17 cellular contexts compared by ENCODE assay signal in genomic region chr6:116400376-116400775, GRCh38. TPM values are rescaled to one million over a fixed set of nuclear protein-coding genes. Genes with fewer than 3 reads are reported as not detected.
DNase-seq lines count a peak whose midpoint lies in the region; ATAC-seq and TF ChIP-seq lines count a peak whose summit lies in the region.
"Had no signal": no experiment of that assay in that cellular context is flagged by ENCODE, and none has a peak within 500 bp of the region (broad histone marks: within the 10 kb centered on the region; RNA-seq: fewer than 3 reads in every experiment).

No MANE protein-coding gene starts in this region.

- H4K8ac ChIP-seq in mesenchymal stem cell (ENCODE audit: low read length): no peak overlapping the region

- intact Hi-C loops in natural killer cell (cut with micrococcal nuclease): no loop called here

- no peak overlapping the region for H2BK12ac ChIP-seq in mesenchymal stem cell (ENCODE audit: low read length in 2 of 2)

- peaks cover 84% of the 10 kb centered on the region for H3K79me2 ChIP-seq in GM23248 (ENCODE audit: insufficient read depth)

- H3K4me2 ChIP-seq in GM23248 (ENCODE audit: unreplicated experiment) (peak overlapping the region; percentile 55), mesenchymal stem cell (ENCODE audit: low read length, poor library complexity, severe bottlenecking) (no peak overlapping the region)
- H3K4me2 ChIP-seq: GM23338 had no signal

- H3K36me3 Mint-ChIP-seq in natural killer cell: no peaks in the 10 kb centered on the region

- peaks cover 0 to 2% of the 10 kb centered on the region in 2 donors for H3K27me3 Mint-ChIP-seq in natural killer cell (ENCODE audit: low read depth in 2 of 2)

- H2AK5ac ChIP-seq in mesenchymal stem cell (ENCODE audit: low read length, severe bottlenecking): no peak overlapping the region

- in situ Hi-C loops in GM23248 (cut with MboI): no loop called here

- H3K4me1 ChIP-seq in GM23248 (ENCODE audit: insufficient read depth) (peaks cover 82% of the 10 kb centered on the region), subcutaneous abdominal adipose tissue (ENCODE audit: control insufficient read depth in 5 of 5, insufficient read depth in 5 of 5, low read length in 5 of 5) (peaks cover 5 to 65% (median 48%) of the 10 kb centered on the region in 5 donors), mesenchymal stem cell (ENCODE audit: control insufficient read depth, insufficient read depth, low read depth, low read length) (peaks cover 16% of the 10 kb centered on the region)
- H3K4me1 ChIP-seq: BE2C had no signal

- peak; percentile 41 for DNase-seq in GM23248
- peak; percentile 68 for DNase-seq in amniotic epithelial cell (ENCODE audit: low read depth)
- DNase-seq in fibroblast of villous mesenchyme (ENCODE audit: low read depth): peak; percentile 23
- no peak for DNase-seq in mesenchymal stem cell
- DNase-seq in NK-92 treated with Interleukin-12 subunit alpha and Interleukin-12 subunit beta, amount 100 ng/mL, for 24 hours (lab: John Stamatoyannopoulos, UW): no peak
- no peak for DNase-seq in natural killer cell
- DNase-seq: BE2C; Calu3; CD4-positive, alpha-beta memory T cell; DMS53; NCI-H187 treated with DMSO at 0.1 percent for 48 hours; NCI-H2171; NCI-H446 treated with DMSO at 0.1 percent for 48 hours; RPMI8226 had no signal

- H3K4me1 Mint-ChIP-seq in natural killer cell: no peaks in the 10 kb centered on the region

- H2BK15ac ChIP-seq in mesenchymal stem cell (ENCODE audit: low read depth, poor library complexity, severe bottlenecking): no peak overlapping the region

- ATAC-seq in natural killer cell: no peak
- ATAC-seq: GM23338, HCT116 had no signal

- H3K79me1 ChIP-seq in mesenchymal stem cell (replicated peaks; ENCODE audit: low read length, poor library complexity, severe bottlenecking): peaks cover 9% of the 10 kb centered on the region

- H4K20me1 ChIP-seq in GM23248 (ENCODE audit: insufficient read depth): no peaks in the 10 kb centered on the region

- H3K9ac ChIP-seq in GM23248 (no peak overlapping the region), subcutaneous abdominal adipose tissue (ENCODE audit: low read length in 5 of 5) (peak overlapping the region in 1 of 5 donors; percentile 68), mesenchymal stem cell (ENCODE audit: low read length) (no peak overlapping the region)

- H3K14ac ChIP-seq in mesenchymal stem cell (ENCODE audit: low read length in 2 of 2): no peak overlapping the region

- H3K23ac ChIP-seq in mesenchymal stem cell (ENCODE audit: low read length in 2 of 2): no peak overlapping the region

- H3K4me3 ChIP-seq in GM23248: 0 out of 2 replicates have a peak overlapping the region, but pooled peaks have one; percentile 9
- H3K4me3 ChIP-seq in fibroblast of villous mesenchyme (ENCODE audit: low read depth, low read length): no peak overlapping the region
- no peak overlapping the region for H3K4me3 ChIP-seq in subcutaneous abdominal adipose tissue (ENCODE audit: low read depth in 1 of 5, low read length in 5 of 5)
- no peak overlapping the region for H3K4me3 ChIP-seq in mesenchymal stem cell (ENCODE audit: insufficient read depth in 1 of 2, low read depth in 1 of 2, low read length in 2 of 2)
- H3K4me3 ChIP-seq: GM23338 had no signal

- no peak overlapping the region for H2BK5ac ChIP-seq in mesenchymal stem cell (ENCODE audit: low read depth, low read length, poor library complexity, severe bottlenecking)

- H3F3A ChIP-seq in GM23248 (ENCODE audit: insufficient read depth): peaks cover 46% of the 10 kb centered on the region

- no peak overlapping the region for H3K4me3 Mint-ChIP-seq in natural killer cell
- H3K4me3 Mint-ChIP-seq: CD4-positive, alpha-beta memory T cell; GM23338 had no signal

- H3K4ac ChIP-seq in mesenchymal stem cell (ENCODE audit: low read depth in 1 of 2, low read length in 2 of 2): no peak overlapping the region

- H4K91ac ChIP-seq in mesenchymal stem cell (ENCODE audit: low read length): no peak overlapping the region

- H2AFZ ChIP-seq in GM23248: no peak overlapping the region
- no peak overlapping the region for H2AFZ ChIP-seq in mesenchymal stem cell (ENCODE audit: low read depth, low read length)
- H2AFZ ChIP-seq: GM23338 had no signal

- H3K27ac ChIP-seq in GM23248: peak overlapping the region; percentile 92
- H3K27ac ChIP-seq in subcutaneous abdominal adipose tissue (ENCODE audit: low read depth, low read length): peak overlapping the region; percentile 91
- no peak overlapping the region for H3K27ac ChIP-seq in mesenchymal stem cell (ENCODE audit: low read length, poor library complexity, severe bottlenecking)

- H3K27ac Mint-ChIP-seq in natural killer cell: no peak overlapping the region
- H3K27ac Mint-ChIP-seq: GM23338 had no signal

- WGBS in GM23248 (ENCODE audit: low coverage in 1 of 2, low lambda C conversion rate in 2 of 2, missing lambda C conversion rate in 2 of 2), 2 experiments: 20 to 23% methylated on average over 1 of the region's 1 CpG
- 100% methylated on average over 1 of the region's 1 CpG for WGBS in mesenchymal stem cell

- TF ChIP-seq CTCF in fibroblast of villous mesenchyme (IDR thresholded peaks at IDR 0.05; ENCODE audit: insufficient read depth, low read depth, low read length): no peak
- no peak for TF ChIP-seq CTCF in natural killer cell (IDR thresholded peaks at IDR 0.05)

- H3K9me3 Mint-ChIP-seq in natural killer cell: no peaks in the 10 kb centered on the region
- H3K9me3 Mint-ChIP-seq: CD4-positive, alpha-beta memory T cell; GM23338 had no signal

- no peak overlapping the region for H3K18ac ChIP-seq in mesenchymal stem cell (ENCODE audit: low read depth in 1 of 2, low read length in 2 of 2)

- H3K9me3 ChIP-seq in GM23248 (ENCODE audit: low read depth) (no peaks in the 10 kb centered on the region), subcutaneous abdominal adipose tissue (ENCODE audit: control insufficient read depth in 5 of 5, low read length in 5 of 5) (no peaks in the 10 kb centered on the region), mesenchymal stem cell (ENCODE audit: control insufficient read depth, low read length) (no peaks in the 10 kb centered on the region)
- H3K9me3 ChIP-seq: BE2C had no signal

- no peaks in the 10 kb centered on the region for H3K36me3 ChIP-seq in GM23248 (ENCODE audit: low read depth)
- peaks cover 0 to 5% (median 0%) of the 10 kb centered on the region in 5 donors for H3K36me3 ChIP-seq in subcutaneous abdominal adipose tissue (ENCODE audit: control insufficient read depth in 5 of 5, insufficient read depth in 5 of 5, low read length in 5 of 5)
- H3K36me3 ChIP-seq in mesenchymal stem cell (ENCODE audit: control insufficient read depth in 1 of 2, insufficient read depth in 2 of 2, low read depth in 1 of 2, low read length in 2 of 2): peaks cover 4 to 9% of the 10 kb centered on the region in 2 experiments
- H3K36me3 ChIP-seq: BE2C had no signal

- H2BK120ac ChIP-seq in mesenchymal stem cell (ENCODE audit: low read depth, low read length): no peak overlapping the region

- H3K27me3 ChIP-seq in GM23248 (replicated peaks; ENCODE audit: insufficient read depth): no peaks in the 10 kb centered on the region
- H3K27me3 ChIP-seq in subcutaneous abdominal adipose tissue (ENCODE audit: control insufficient read depth in 5 of 5, insufficient read depth in 4 of 5, low read length in 5 of 5): no peaks in the 10 kb centered on the region
- no peaks in the 10 kb centered on the region for H3K27me3 ChIP-seq in mesenchymal stem cell (ENCODE audit: control insufficient read depth in 1 of 2, insufficient read depth in 1 of 2, low read length in 2 of 2)
- H3K27me3 ChIP-seq: BE2C had no signal

- H3K9me2 ChIP-seq in GM23248 (ENCODE audit: insufficient read depth): no peaks in the 10 kb centered on the region

RNA-seq across cellular contexts. Expression of gene DSE, which starts 29.6 kb away (rescaled TPM):
- total RNA-seq in GM23248 (2014; rRNA removed; shearing (Covaris generic)): 76.9 and 83.9 TPM in 2 replicates
- polyA plus RNA-seq in GM23248 (2016; fragmentation: Nextera tagmentation; extraction: Ambion mirVana): 42.7 and 44.6 TPM in 2 replicates
- total RNA-seq in fibroblast of villous mesenchyme (93.3 and 111 TPM in 2 replicates), natural killer cell (1 to 10 TPM; 7.4 to 9.6 (median 7.6) TPM)
- 32.5 TPM for polyA plus RNA-seq in mesenchymal stem cell (2013, experiment 1 of 2)
- 32.4 TPM for polyA plus RNA-seq in mesenchymal stem cell (2013, experiment 2 of 2)

Comparison
In these comparisons a context has a peak if more than half of its experiments do, and no peak if none do; other contexts are left out.
1. DNase-seq: peak in GM23248 (single experiment), amniotic epithelial cell (single experiment) and fibroblast of villous mesenchyme (single experiment); none in mesenchymal stem cell (single experiment), NK-92 treated with Interleukin-12 subunit alpha and Interleukin-12 subunit beta, amount 100 ng/mL, for 24 hours (single experiment) and natural killer cell (single experiment).